8 cellular contexts compared by ENCODE assay signal in the genomic region with DNA sequence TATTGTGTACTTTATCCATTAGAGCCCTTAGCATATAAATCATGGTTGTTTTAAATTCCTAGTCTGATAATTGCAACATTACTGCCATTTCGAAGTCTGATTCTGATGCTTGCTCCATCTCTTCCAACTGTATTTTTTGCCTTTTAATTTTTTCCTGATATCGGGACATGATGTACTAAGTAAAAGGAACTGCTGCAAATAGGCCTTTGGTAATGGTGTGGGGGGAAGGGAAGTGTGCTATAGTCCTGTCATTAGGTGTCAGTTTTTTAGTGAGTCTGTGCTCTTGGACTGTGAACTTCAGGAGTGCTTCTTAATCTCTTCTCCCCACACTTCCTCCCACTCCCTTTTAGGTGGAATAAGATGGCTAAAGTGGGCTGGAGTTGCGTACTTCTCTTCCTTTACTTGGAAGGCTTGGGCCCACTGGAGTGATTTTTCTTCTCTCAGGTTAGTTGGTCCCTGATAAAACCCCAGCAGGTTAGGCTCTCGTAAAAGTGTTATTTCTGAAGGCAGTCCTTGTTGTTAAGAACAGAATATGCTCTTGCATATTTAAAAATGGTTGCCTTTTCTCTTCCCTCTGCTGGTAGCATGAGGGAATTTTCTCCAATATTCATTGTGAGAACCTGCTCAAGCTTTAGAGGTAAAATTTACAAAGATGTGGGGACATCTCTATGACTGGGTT. TPM values are rescaled to one million over a fixed set of nuclear protein-coding genes. Genes with fewer than 3 reads are reported as not detected.
A peak's percentile ranks its signal among the peaks of the same experiment; 100 is the strongest.
DNase-seq lines count a peak whose midpoint lies in the region; ATAC-seq and TF ChIP-seq lines count a peak whose summit lies in the region.

No MANE protein-coding gene starts in this region.

- no peaks in the 10 kb centered on the region for H3K27me3 Mint-ChIP-seq in CD4-positive, alpha-beta T cell
- H3K27me3 Mint-ChIP-seq in Calu3 (ENCODE audit: unreplicated experiment), result no peaks in the 10 kb centered on the region

- intact Hi-C loops in CD4-positive, alpha-beta T cell (cut with DNase I, micrococcal nuclease), result loop anchor here in 1 of 2 experiments (1.0 to 5.0 kb wide), 2 partner anchors 20 to 365 kb away; no protein-coding TSS in a partner anchor
- intact Hi-C loops in left colon (cut with DNase I, micrococcal nuclease), result no loop called here
- intact Hi-C loops in esophagus squamous epithelium (cut with DNase I), result no loop called here
- intact Hi-C loops in Calu3 (cut with micrococcal nuclease; ENCODE audit: unreplicated experiment), result loop anchor here (5.0 kb wide), 1 partner anchor 365 kb away; no protein-coding TSS in a partner anchor

- no peak overlapping the region for H3K27ac ChIP-seq in CD4-positive, alpha-beta T cell (ENCODE audit: low read depth, low read length)
- H3K27ac ChIP-seq in esophagus squamous epithelium, result no peak overlapping the region

- POLR2A ChIA-PET in CD4-positive, alpha-beta T cell (lab: Charles Lee), result interaction anchor here (1.3 kb wide), 1 partner anchor 17 kb away, joined by 3 read pairs; no protein-coding TSS in a partner anchor

- no peaks in the 10 kb centered on the region for H3K27me3 ChIP-seq in CD4-positive, alpha-beta T cell (ENCODE audit: control insufficient read depth, insufficient read depth, low read length)
- H3K27me3 ChIP-seq in adipocyte (replicated peaks; ENCODE audit: control insufficient read depth, insufficient read depth, low read length) (no peaks in the 10 kb centered on the region), esophagus squamous epithelium (no peaks in the 10 kb centered on the region)

- peak; percentile 37 for TF ChIP-seq CTCF in CD4-positive, alpha-beta T cell (IDR thresholded peaks at IDR 0.05)
- TF ChIP-seq CTCF in esophagus squamous epithelium (IDR thresholded peaks at IDR 0.05), result peak in 3 of 6 experiments; percentile 24 to 46 (median 43)
- no peak for TF ChIP-seq CTCF in Calu3 (IDR thresholded peaks at IDR 0.05; ENCODE audit: unreplicated experiment)

- H3K36me3 ChIP-seq in adipocyte (ENCODE audit: control insufficient read depth, insufficient read depth, low read length, severe bottlenecking), result peaks cover 47% of the 10 kb centered on the region
- peaks cover 0 to 12% (median 0%) of the 10 kb centered on the region in 3 donors for H3K36me3 ChIP-seq in esophagus squamous epithelium

- H3K4me3 ChIP-seq in adipocyte (ENCODE audit: low read length), result peak overlapping the region; percentile 44
- H3K4me3 ChIP-seq in esophagus squamous epithelium, result no peak overlapping the region

- no TSS peak for BruUV-seq in Calu3 (replicated peaks; lab: Mats Ljungman, UMichigan)

- H3K36me3 Mint-ChIP-seq in CD4-positive, alpha-beta T cell (ENCODE audit: low read depth), result peaks cover 45% of the 10 kb centered on the region
- H3K36me3 Mint-ChIP-seq in Calu3 (ENCODE audit: insufficient read depth, unreplicated experiment), result no peaks in the 10 kb centered on the region

- H3K27ac Mint-ChIP-seq in CD4-positive, alpha-beta T cell, result no peak overlapping the region
- H3K27ac Mint-ChIP-seq in Calu3 (ENCODE audit: unreplicated experiment), result no peak overlapping the region

- no peaks in the 10 kb centered on the region for H3K9me3 ChIP-seq in CD4-positive, alpha-beta T cell (ENCODE audit: control insufficient read depth, low read length)
- H3K9me3 ChIP-seq in adipocyte (ENCODE audit: control insufficient read depth, low read length) (no peaks in the 10 kb centered on the region), esophagus squamous epithelium (no peaks in the 10 kb centered on the region)

- peak; percentile 75 for ATAC-seq in CD4-positive, alpha-beta T cell (ENCODE audit: poor library complexity)
- ATAC-seq in HG02870 (IDR thresholded peaks at IDR 0.05; ENCODE audit: unreplicated experiment), result peak; percentile 62
- peak; percentile 61 for ATAC-seq in left colon

- CTCF ChIA-PET in CD4-positive, alpha-beta T cell (lab: Charles Lee), result no interaction called here
- CTCF ChIA-PET in Calu3 (lab: Charles Lee), result interaction anchor here (0.6 kb wide), 1 partner anchor 19 kb away, joined by 3 read pairs; no protein-coding TSS in a partner anchor

- no peaks in the 10 kb centered on the region for H3K9me3 Mint-ChIP-seq in CD4-positive, alpha-beta T cell
- no peaks in the 10 kb centered on the region for H3K9me3 Mint-ChIP-seq in Calu3 (ENCODE audit: low read depth, unreplicated experiment)

- no peak for TF ChIP-seq POLR2A in esophagus squamous epithelium (IDR thresholded peaks at IDR 0.05)

- WGBS in esophagus squamous epithelium, 2 donors, result 74 to 82% methylated on average over 4 of the region's 4 CpGs

- DNase-seq in CD4-positive, alpha-beta T cell, result no peak
- DNase-seq in adipocyte (ENCODE audit: low read depth) (peak; percentile 45), left colon (no peak), esophagus squamous epithelium (lab: John Stamatoyannopoulos, UW) (no peak), Calu3 (no peak), H4 (ENCODE audit: low spot score) (no peak), SKM-1 (lab: John Stamatoyannopoulos, UW; ENCODE audit: unreplicated experiment) (no peak)

- H3K9ac ChIP-seq in adipocyte (ENCODE audit: low read length), result peak overlapping the region; percentile 8

- peaks cover 58% of the 10 kb centered on the region for H3K4me1 Mint-ChIP-seq in CD4-positive, alpha-beta T cell (ENCODE audit: low read depth)
- no peaks in the 10 kb centered on the region for H3K4me1 Mint-ChIP-seq in Calu3 (ENCODE audit: low read depth, unreplicated experiment)

- no peak overlapping the region for H3K4me3 Mint-ChIP-seq in CD4-positive, alpha-beta T cell
- H3K4me3 Mint-ChIP-seq in Calu3 (ENCODE audit: low read depth, unreplicated experiment), result no peak overlapping the region

- peaks cover 20% of the 10 kb centered on the region for H3K4me1 ChIP-seq in adipocyte (ENCODE audit: control insufficient read depth, insufficient read depth, low read length)
- H3K4me1 ChIP-seq in esophagus squamous epithelium, result no peaks in the 10 kb centered on the region

RNA-seq across cellular contexts. Expression of gene STXBP5, which starts 18.1 kb away (rescaled TPM):
- 10 to 100 TPM; 21.0 to 22.5 TPM for total RNA-seq in CD4-positive, alpha-beta T cell
- total RNA-seq in left colon (10 to 100 TPM; 58.0 to 86.1 TPM), esophagus squamous epithelium (10 to 100 TPM; 25.6 to 40.0 (median 30.4) TPM), Calu3 (2022) (7.0 and 10.1 TPM in 2 replicates)
- total RNA-seq in H4 (2014; rRNA removed; shearing (Covaris generic)), result 7.7 and 18.5 TPM in 2 replicates
